In genomic region chr5:160787247-160787646, GRCh38 we compare ENCODE assay signal across 9 cellular contexts.
A peak's percentile ranks its signal among the peaks of the same experiment; 100 is the strongest.
DNase-seq lines count a peak whose midpoint lies in the region; ATAC-seq, FAIRE-seq and TF ChIP-seq lines count a peak whose summit lies in the region.
"Had no signal": no experiment of that assay in that cellular context is flagged by ENCODE, and none has a peak within 500 bp of the region (broad histone marks: within the 10 kb centered on the region; RNA-seq: fewer than 3 reads in every experiment).

No MANE protein-coding gene starts in this region.

- no peaks in the 10 kb centered on the region for H3K9me3 ChIP-seq in OCI-LY3 (ENCODE audit: insufficient read depth, low read length)
- no peaks in the 10 kb centered on the region for H3K9me3 ChIP-seq in gastroesophageal sphincter

- DNase-seq in DMS53 treated with DMSO at 0.1 percent for 48 hours (lab: John Stamatoyannopoulos, UW; ENCODE audit: unreplicated experiment) (peak; percentile 69), GM20000 (ENCODE audit: low spot score) (peak; percentile 9), islet precursor cell (peak; percentile 59), HTR-8/SVneo (ENCODE audit: insufficient read length, low spot score) (no peak)

- H3K27me3 ChIP-seq in OCI-LY3 (ENCODE audit: low read depth, low read length), result no peaks in the 10 kb centered on the region
- H3K27me3 ChIP-seq in gastroesophageal sphincter, result no peaks in the 10 kb centered on the region

- no peak for TF ChIP-seq POLR2A in gastroesophageal sphincter (IDR thresholded peaks at IDR 0.05)

- H3K27ac ChIP-seq in OCI-LY3 (ENCODE audit: low read length), result no peak overlapping the region
- H3K27ac ChIP-seq in gastroesophageal sphincter, result no peak overlapping the region

- no peak for TF ChIP-seq EP300 in gastroesophageal sphincter (IDR thresholded peaks at IDR 0.05)

- H3K4me1 ChIP-seq in OCI-LY3 (ENCODE audit: low read length) (no peaks in the 10 kb centered on the region), gastroesophageal sphincter (no peaks in the 10 kb centered on the region)

- no peak overlapping the region for H3K4me2 ChIP-seq in OCI-LY3 (ENCODE audit: low read length)

- no peak overlapping the region for H3K9ac ChIP-seq in OCI-LY3 (ENCODE audit: low read length)

- no peaks in the 10 kb centered on the region for H3K79me2 ChIP-seq in OCI-LY3 (ENCODE audit: low read length)

- no peaks in the 10 kb centered on the region for H4K20me1 ChIP-seq in OCI-LY3 (ENCODE audit: insufficient read depth, low read length)

- 69 to 74% methylated on average over 4 of the region's 4 CpGs for WGBS in gastroesophageal sphincter (ENCODE audit: low coverage in 1 of 2), 2 donors

- no peak for FAIRE-seq in HTR-8/SVneo (lab: Jason Lieb, UNC)
- FAIRE-seq: colon had no signal

- H3K36me3 ChIP-seq in OCI-LY3 (replicated peaks; ENCODE audit: low read depth, low read length), result no peaks in the 10 kb centered on the region
- no peaks in the 10 kb centered on the region for H3K36me3 ChIP-seq in gastroesophageal sphincter

- peak; percentile 14 for TF ChIP-seq CTCF in GM20000 (IDR thresholded peaks at IDR 0.05; ENCODE audit: extremely low read depth, missing control alignments)
- peak; percentile 53 for TF ChIP-seq CTCF in OCI-LY3 (IDR thresholded peaks at IDR 0.05; ENCODE audit: low read depth, low read length)
- no peak for TF ChIP-seq CTCF in gastroesophageal sphincter (IDR thresholded peaks at IDR 0.05)

- no peak for ATAC-seq in gastroesophageal sphincter
- ATAC-seq in GM19023 (IDR thresholded peaks at IDR 0.05; ENCODE audit: unreplicated experiment), result no peak
- ATAC-seq in HG03196 (IDR thresholded peaks at IDR 0.05; ENCODE audit: unreplicated experiment), result no peak

- H2AFZ ChIP-seq in OCI-LY3 (ENCODE audit: low read depth, low read length), result no peak overlapping the region

- H3K4me3 ChIP-seq in OCI-LY3 (ENCODE audit: low read length) (no peak overlapping the region), gastroesophageal sphincter (no peak overlapping the region)

Comparison
In these comparisons a context has a peak if more than half of its experiments do, and no peak if none do; other contexts are left out.
1. CTCF ChIP-seq: peak in GM20000 (single experiment) and OCI-LY3 (single experiment); none in gastroesophageal sphincter (0 of 4).